8 cellular contexts compared by ENCODE assay signal in genomic region chr9:4490705-4491620, GRCh38. TPM values are rescaled to one million over a fixed set of nuclear protein-coding genes. Genes with fewer than 3 reads are reported as not detected.
A peak's percentile ranks its signal among the peaks of the same experiment; 100 is the strongest.
DNase-seq lines count a peak whose midpoint lies in the region; ATAC-seq and TF ChIP-seq lines count a peak whose summit lies in the region.

No MANE protein-coding gene starts in this region.

- ATAC-seq in CD4-positive, CD25-positive, alpha-beta regulatory T cell (ENCODE audit: low read depth in 2 of 2) = no peak
- peak; percentile 2 for ATAC-seq in GM19328 (IDR thresholded peaks at IDR 0.05; ENCODE audit: unreplicated experiment)

- in situ Hi-C loops in transverse colon (cut with MboI; ENCODE audit: low pct_ligation_motif_present in 1 of 4, low pct_unique_long_range_greater_than_20kb in 1 of 4, low sequenced_read_pairs in 3 of 4) = no loop called here

- H3K9me3 ChIP-seq in CD4-positive, CD25-positive, alpha-beta regulatory T cell (ENCODE audit: control insufficient read depth in 2 of 2, low read length in 2 of 2) = no peaks in the 10 kb centered on the region
- H3K9me3 ChIP-seq in transverse colon = no peaks in the 10 kb centered on the region

- no peak for TF ChIP-seq POLR2A in lower leg skin (IDR thresholded peaks at IDR 0.05)
- no peak for TF ChIP-seq POLR2A in transverse colon (IDR thresholded peaks at IDR 0.05)

- H3K27me3 ChIP-seq in CD4-positive, CD25-positive, alpha-beta regulatory T cell (ENCODE audit: control insufficient read depth, insufficient read depth, low read length) = peaks cover 21% of the 10 kb centered on the region
- H3K27me3 ChIP-seq in HL-60 (ENCODE audit: insufficient read depth, poor library complexity, severe bottlenecking) (peaks cover 44% of the 10 kb centered on the region), transverse colon (peaks cover 3% of the 10 kb centered on the region)

- peak in 1 of 3 donors; percentile 4 for DNase-seq in CD4-positive, CD25-positive, alpha-beta regulatory T cell
- DNase-seq in HL-60 (ENCODE audit: low read depth in 1 of 2, low spot score in 1 of 2) (no peak), cerebellar cortex (ENCODE audit: low spot score) (peak; percentile 44), lower leg skin (ENCODE audit: low spot score in 2 of 2) (no peak), transverse colon (no peak), NCI-H510A (lab: John Stamatoyannopoulos, UW) (no peak), GOT3 (lab: John Stamatoyannopoulos, UW) (no peak)

- H3K4me1 Mint-ChIP-seq in CD4-positive, CD25-positive, alpha-beta regulatory T cell = peaks cover 9 to 27% (median 18%) of the 10 kb centered on the region in 4 donors

- peak overlapping the region; percentile 80 to 89 (median 86) for H3K4me3 Mint-ChIP-seq in CD4-positive, CD25-positive, alpha-beta regulatory T cell

- no peaks in the 10 kb centered on the region for H3K36me3 ChIP-seq in CD4-positive, CD25-positive, alpha-beta regulatory T cell (ENCODE audit: control insufficient read depth, insufficient read depth, low read length)
- no peaks in the 10 kb centered on the region for H3K36me3 ChIP-seq in transverse colon

- intact Hi-C loops in lower leg skin (cut with DNase I; ENCODE audit: low total_unique reads) = no loop called here
- intact Hi-C loops in transverse colon (cut with DNase I; ENCODE audit: low total_unique reads) = no loop called here

- H3K9me3 Mint-ChIP-seq in CD4-positive, CD25-positive, alpha-beta regulatory T cell = peaks cover 0 to 1% (median 0%) of the 10 kb centered on the region in 7 donors

- TF ChIP-seq CTCF in HL-60 (IDR thresholded peaks at IDR 0.05; ENCODE audit: insufficient read depth, low read length) = no peak
- no peak for TF ChIP-seq CTCF in lower leg skin (IDR thresholded peaks at IDR 0.05)
- TF ChIP-seq CTCF in transverse colon (IDR thresholded peaks at IDR 0.05) = no peak

- peak overlapping the region; percentile 29 to 86 (median 55) for H3K27ac Mint-ChIP-seq in CD4-positive, CD25-positive, alpha-beta regulatory T cell

- peak overlapping the region; percentile 62 for H3K4me3 ChIP-seq in CD4-positive, CD25-positive, alpha-beta regulatory T cell (ENCODE audit: low read depth, low read length)
- H3K4me3 ChIP-seq in HL-60 (replicated peaks; ENCODE audit: insufficient read depth, low read length) = peak overlapping the region; percentile 44
- H3K4me3 ChIP-seq in lower leg skin (ENCODE audit: low read depth, poor library complexity, severe bottlenecking) = peak overlapping the region; percentile 63
- peak overlapping the region; percentile 59 to 85 (median 82) for H3K4me3 ChIP-seq in transverse colon

- no peak overlapping the region for H3K27ac ChIP-seq in CD4-positive, CD25-positive, alpha-beta regulatory T cell (ENCODE audit: insufficient read depth, low read length, poor library complexity, severe bottlenecking)
- no peak overlapping the region for H3K27ac ChIP-seq in HL-60 (replicated peaks)
- H3K27ac ChIP-seq in transverse colon = peak overlapping the region; percentile 86 to 89 (median 86)

- H3K4me1 ChIP-seq in CD4-positive, CD25-positive, alpha-beta regulatory T cell (ENCODE audit: control insufficient read depth, insufficient read depth, low read length, poor library complexity, severe bottlenecking) = peaks cover 23% of the 10 kb centered on the region
- peaks cover 4 to 25% (median 14%) of the 10 kb centered on the region in 4 donors for H3K4me1 ChIP-seq in transverse colon

- peaks cover 71% of the 10 kb centered on the region for H3K27me3 Mint-ChIP-seq in CD4-positive, CD25-positive, alpha-beta regulatory T cell

- no peaks in the 10 kb centered on the region for H3K36me3 Mint-ChIP-seq in CD4-positive, CD25-positive, alpha-beta regulatory T cell

- no peak for TF ChIP-seq EP300 in transverse colon (IDR thresholded peaks at IDR 0.05; ENCODE audit: low read depth)

- WGBS in lower leg skin, 2 donors = 0 to 2% methylated on average over 35 to 46 of the region's 52 CpGs
- 2% methylated on average over 32 of the region's 52 CpGs; no CpG with 5 or more reads in 1 of the 2 donors for WGBS in transverse colon (ENCODE audit: low coverage in 1 of 2), 2 donors

RNA-seq across cellular contexts. Expression of gene SLC1A1, which starts 0.7 kb away (rescaled TPM):
- 0.76 TPM for total RNA-seq in CD4-positive, CD25-positive, alpha-beta regulatory T cell
- 1 to 10 TPM in 3 of 4 donors, under 1 TPM in 1; 0.37 to 3.3 (median 1.7) TPM for polyA plus RNA-seq in CD4-positive, CD25-positive, alpha-beta regulatory T cell
- total RNA-seq in lower leg skin = 1 to 10 TPM; 1.1 to 2.2 (median 2.0) TPM
- total RNA-seq in transverse colon = 10 to 100 TPM in 3 of 4 donors, under 1 TPM in 1; 0.80 to 63.2 (median 28.7) TPM

Comparison
In these comparisons a context has a peak if more than half of its experiments do, and no peak if none do; other contexts are left out.
1. H3K27ac ChIP-seq: peak in transverse colon (4 of 4); none in CD4-positive, CD25-positive, alpha-beta regulatory T cell (single experiment) and HL-60 (single experiment).
2. Peak in every context shown above with its lines, with median percentiles within 50 percentile points of each other: H3K4me3 ChIP-seq.